Comparison of ENCODE assay signal across 25 cellular contexts in the genomic region with DNA sequence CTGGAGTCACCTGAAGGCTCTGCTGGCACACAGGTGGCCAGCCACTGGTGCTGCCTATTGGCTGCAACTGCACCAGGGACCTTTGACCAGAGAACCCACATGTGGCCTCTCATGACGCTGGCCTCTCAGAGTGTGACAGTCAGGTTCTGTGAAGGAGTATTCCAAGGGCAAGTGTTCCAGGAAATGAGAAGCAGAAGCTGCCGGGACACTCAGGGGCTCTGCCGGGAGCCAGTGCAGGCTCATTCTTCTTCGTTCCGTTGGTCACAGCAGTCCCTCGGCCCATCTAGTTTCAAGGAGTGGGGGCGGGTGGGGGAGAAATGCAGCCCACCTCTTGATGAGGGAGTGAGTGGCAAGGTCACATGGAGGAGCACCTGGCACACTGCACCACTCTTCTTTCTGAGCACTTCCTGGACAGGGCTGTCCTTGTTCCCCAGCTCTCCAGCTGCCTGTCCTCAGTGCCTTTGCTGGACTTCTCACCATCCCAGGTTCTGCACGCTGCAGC.
A peak's percentile ranks its signal among the peaks of the same experiment; 100 is the strongest.
DNase-seq lines count a peak whose midpoint lies in the region; FAIRE-seq and TF ChIP-seq lines count a peak whose summit lies in the region.
"Had no signal": no experiment of that assay in that cellular context is flagged by ENCODE, and none has a peak within 500 bp of the region (broad histone marks: within the 10 kb centered on the region; RNA-seq: fewer than 3 reads in every experiment).

No MANE protein-coding gene starts in this region.

- peaks cover 0 to 12% (median 10%) of the 10 kb centered on the region in 4 experiments; a peak in 5 of 7 replicates for H3K4me1 ChIP-seq in H1 (replicated peaks in 1 of 4; ENCODE audit: control insufficient read depth in 3 of 4, insufficient read depth in 4 of 4, low read length in 3 of 4)
- no peaks in the 10 kb centered on the region for H3K4me1 ChIP-seq in mesenchymal stem cell (ENCODE audit: control insufficient read depth, insufficient read depth, low read depth, low read length)
- H3K4me1 ChIP-seq in thyroid gland: peaks cover 0 to 7% of the 10 kb centered on the region in 2 donors
- H3K4me1 ChIP-seq in osteoblast (ENCODE audit: insufficient read depth, low read length): no peaks in the 10 kb centered on the region
- H3K4me1 ChIP-seq: SJSA1 had no signal

- CTCF ChIA-PET in H1 (lab: Charles Lee; ENCODE audit: partially characterized antibody): interaction anchor here (0.6 to 1.2 kb wide), 2 partner anchors 11 to 354 kb away, joined by 3 read pairs; no protein-coding TSS in a partner anchor

- FAIRE-seq in H1 (lab: Jason Lieb, UNC): no peak
- FAIRE-seq: frontal cortex, RCC 7860 had no signal

- H3K4me3 ChIP-seq in H1 (ENCODE audit: extremely low read depth in 1 of 4, insufficient read depth in 2 of 4, low read depth in 3 of 4, low read length in 4 of 4) (no peak overlapping the region), mesenchymal stem cell (ENCODE audit: insufficient read depth in 1 of 2, low read depth in 1 of 2, low read length in 2 of 2) (no peak overlapping the region), thyroid gland (replicated peaks in 1 of 3) (no peak overlapping the region), osteoblast (ENCODE audit: insufficient read depth, low read length) (no peak overlapping the region)
- H3K4me3 ChIP-seq: esophagus squamous epithelium, sigmoid colon, SJSA1 had no signal

- H3K4me3 Mint-ChIP-seq in activated naive CD8-positive, alpha-beta T cell treated with anti-CD3 and anti-CD28 coated beads for 36 hours: no peak overlapping the region
- H3K4me3 Mint-ChIP-seq: activated T-cell treated with anti-CD3 and anti-CD28 coated beads, Interleukin-2, amount 50 U/mL, for 72 hours; CD8-positive, alpha-beta memory T cell; naive thymus-derived CD4-positive, alpha-beta T cell had no signal

- no peaks in the 10 kb centered on the region for H3K4me1 Mint-ChIP-seq in activated naive CD8-positive, alpha-beta T cell treated with anti-CD3 and anti-CD28 coated beads for 36 hours
- H3K4me1 Mint-ChIP-seq: CD8-positive, alpha-beta memory T cell had no signal

- no peak overlapping the region for H3K9ac ChIP-seq in H1 (replicated peaks in 1 of 4; ENCODE audit: extremely low read depth in 1 of 4, low read depth in 3 of 4, low read length in 3 of 4)
- H3K9ac ChIP-seq in mesenchymal stem cell (ENCODE audit: low read length): no peak overlapping the region

- TF ChIP-seq RAD21 in H1 (IDR thresholded peaks at IDR 0.05 in 1 of 2, conservative IDR thresholded peaks at IDR 0.05 in 1 of 2; ENCODE audit: low read depth in 2 of 2, low read length in 2 of 2): no peak

- H2BK12ac ChIP-seq in H1 (ENCODE audit: low read depth, low read length): peak overlapping the region; percentile 46; the same call in 1 of the 2 replicates
- H2BK12ac ChIP-seq in mesenchymal stem cell (ENCODE audit: low read length in 2 of 2): peak overlapping the region; percentile 45 to 60

- no peak overlapping the region for H3K56ac ChIP-seq in H1 (replicated peaks; ENCODE audit: insufficient read length, low read depth, low read length)

- WGBS in H1 (ENCODE audit: extremely low coverage in 1 of 2, insufficient coverage in 1 of 2, insufficient read length in 1 of 2, insufficient replicate concordance in 2 of 2, low coverage in 1 of 2, low lambda C conversion rate in 2 of 2, missing lambda C conversion rate in 1 of 2), 2 experiments: 90% methylated on average over 8 of the region's 8 CpGs; no CpG with 5 or more reads in 1 of the 2 experiments
- WGBS in mesenchymal stem cell: 75% methylated on average over 8 of the region's 8 CpGs
- 44 to 45% methylated on average over 6 to 8 of the region's 8 CpGs for WGBS in thyroid gland, 2 donors

- no peak overlapping the region for H2BK120ac ChIP-seq in H1 (replicated peaks; ENCODE audit: low read depth, low read length)
- no peak overlapping the region for H2BK120ac ChIP-seq in mesenchymal stem cell (ENCODE audit: low read depth, low read length)

- TF ChIP-seq POLR2A in H1 (IDR thresholded peaks at IDR 0.05; ENCODE audit: control extremely low read depth in 1 of 2, low read depth in 2 of 2, low read length in 2 of 2) (no peak), thyroid gland (IDR thresholded peaks at IDR 0.05) (no peak)

- H4K20me1 ChIP-seq in H1 (replicated peaks in 1 of 2; ENCODE audit: control insufficient read depth in 1 of 2, insufficient read depth in 2 of 2, low read length in 2 of 2) (no peaks in the 10 kb centered on the region), osteoblast (ENCODE audit: insufficient read depth, low read length) (no peaks in the 10 kb centered on the region)

- H3K79me1 ChIP-seq in H1 (ENCODE audit: low read depth, low read length) (no peaks in the 10 kb centered on the region), mesenchymal stem cell (replicated peaks; ENCODE audit: low read length, poor library complexity, severe bottlenecking) (no peaks in the 10 kb centered on the region)

- H2BK5ac ChIP-seq in H1 (ENCODE audit: low read depth, low read length) (no peak overlapping the region), mesenchymal stem cell (ENCODE audit: low read depth, low read length, poor library complexity, severe bottlenecking) (no peak overlapping the region)

- POLR2A ChIA-PET in H1 (lab: Charles Lee; ENCODE audit: partially characterized antibody): interaction anchor here (1.5 kb wide), 1 partner anchor 10 kb away, joined by 4 read pairs; no protein-coding TSS in a partner anchor

- no peak for TF ChIP-seq CTCF in H1 (IDR thresholded peaks at IDR 0.05; ENCODE audit: control extremely low read depth in 1 of 3, insufficient read depth in 1 of 3, low read depth in 1 of 3, low read length in 3 of 3)
- no peak for TF ChIP-seq CTCF in thyroid gland (IDR thresholded peaks at IDR 0.05)
- TF ChIP-seq CTCF in osteoblast (IDR thresholded peaks at IDR 0.05; ENCODE audit: extremely low read depth, low read depth, low read length): no peak

- H2BK15ac ChIP-seq in H1 (ENCODE audit: low read length): no peak overlapping the region
- H2BK15ac ChIP-seq in mesenchymal stem cell (ENCODE audit: low read depth, poor library complexity, severe bottlenecking): no peak overlapping the region

- intact Hi-C loops in thyroid gland (cut with DNase I): no loop called here

- no peak overlapping the region for H3K27ac Mint-ChIP-seq in activated naive CD8-positive, alpha-beta T cell treated with anti-CD3 and anti-CD28 coated beads for 36 hours
- H3K27ac Mint-ChIP-seq: activated T-cell treated with anti-CD3 and anti-CD28 coated beads, Interleukin-2, amount 50 U/mL, for 72 hours had no signal

- no peak overlapping the region for H2AK5ac ChIP-seq in H1 (ENCODE audit: low read depth, low read length)
- no peak overlapping the region for H2AK5ac ChIP-seq in mesenchymal stem cell (ENCODE audit: low read length, severe bottlenecking)

- DNase-seq in activated CD8-positive, alpha-beta memory T cell treated with anti-CD3 and anti-CD28 coated beads for 24 hours: peak; percentile 28
- no peak for DNase-seq in activated CD8-positive, alpha-beta memory T cell treated with anti-CD3 and anti-CD28 coated beads, Interleukin-2, amount 50 U/mL, for 4 hours
- no peak for DNase-seq in H1 (ENCODE audit: low read depth in 1 of 2, low spot score in 2 of 2)
- DNase-seq in mesenchymal stem cell: no peak
- peak; percentile 46 to 52 for DNase-seq in thyroid gland
- DNase-seq in COR-L47 (lab: John Stamatoyannopoulos, UW): no peak
- no peak for DNase-seq in osteoblast (ENCODE audit: insufficient read length, low spot score, missing footprints)
- DNase-seq in activated naive CD8-positive, alpha-beta T cell treated with anti-CD3 and anti-CD28 coated beads for 36 hours: no peak
- DNase-seq: activated CD4-positive, CD25-positive, alpha-beta regulatory T cell treated with anti-CD3 and anti-CD28 coated beads, Interleukin-2, amount 50 U/mL, for 72 hours; activated naive CD4-positive, alpha-beta T cell treated with Interleukin-2 at 50 U/mL for 16 hours; activated T-cell treated with anti-CD3 and anti-CD28 coated beads, Interleukin-2, amount 50 U/mL, for 72 hours; CD8-positive, alpha-beta memory T cell; DMS79 treated with DMSO at 0.1 percent for 48 hours; esophagus squamous epithelium; GOT3; hypothalamus; mesendoderm; MV-4-11; naive thymus-derived CD4-positive, alpha-beta T cell; NCI-H2171; NCI-H526; sigmoid colon had no signal

- H4K8ac ChIP-seq in H1 (ENCODE audit: extremely low read depth, insufficient read depth, low read length): no peak overlapping the region
- H4K8ac ChIP-seq in mesenchymal stem cell (ENCODE audit: low read length): no peak overlapping the region

- no peak for TF ChIP-seq EP300 in H1 (IDR thresholded peaks at IDR 0.05; ENCODE audit: borderline replicate concordance in 1 of 2, low read depth in 2 of 2, low read length in 2 of 2)

- no peaks in the 10 kb centered on the region for H3K36me3 Mint-ChIP-seq in activated naive CD8-positive, alpha-beta T cell treated with anti-CD3 and anti-CD28 coated beads for 36 hours
- H3K36me3 Mint-ChIP-seq: naive thymus-derived CD4-positive, alpha-beta T cell had no signal

- no peak overlapping the region for H4K5ac ChIP-seq in H1 (ENCODE audit: insufficient read length, low read depth, low read length)

- H3K27me3 Mint-ChIP-seq in activated naive CD8-positive, alpha-beta T cell treated with anti-CD3 and anti-CD28 coated beads for 36 hours: no peaks in the 10 kb centered on the region

- H3K9me3 ChIP-seq in H1 (ENCODE audit: insufficient read depth in 2 of 2, low read depth in 1 of 2, low read length in 1 of 2) (no peaks in the 10 kb centered on the region), mesenchymal stem cell (ENCODE audit: control insufficient read depth, low read length) (no peaks in the 10 kb centered on the region), thyroid gland (no peaks in the 10 kb centered on the region), osteoblast (ENCODE audit: low read depth, low read length) (no peaks in the 10 kb centered on the region)
- H3K9me3 ChIP-seq: esophagus squamous epithelium, sigmoid colon, SJSA1 had no signal

- H3K36me3 ChIP-seq in H1 (ENCODE audit: control insufficient read depth in 2 of 4, insufficient read depth in 4 of 4, low read length in 3 of 4) (no peaks in the 10 kb centered on the region), mesenchymal stem cell (ENCODE audit: control insufficient read depth in 1 of 2, insufficient read depth in 2 of 2, low read depth in 1 of 2, low read length in 2 of 2) (no peaks in the 10 kb centered on the region), thyroid gland (no peaks in the 10 kb centered on the region), osteoblast (ENCODE audit: insufficient read depth, low read length) (no peaks in the 10 kb centered on the region)
- H3K36me3 ChIP-seq: esophagus squamous epithelium, sigmoid colon, SJSA1 had no signal

- H3K27ac ChIP-seq in H1 (ENCODE audit: low read depth, low read length) (no peak overlapping the region), mesenchymal stem cell (ENCODE audit: low read length, poor library complexity, severe bottlenecking) (no peak overlapping the region), thyroid gland (no peak overlapping the region), osteoblast (ENCODE audit: low read depth, low read length) (no peak overlapping the region)
- H3K27ac ChIP-seq: esophagus squamous epithelium, sigmoid colon, SJSA1 had no signal

- peaks cover 0 to 3% (median 0%) of the 10 kb centered on the region in 4 experiments; a peak in 1 of 7 replicates for H3K27me3 ChIP-seq in H1 (replicated peaks in 1 of 4; ENCODE audit: control insufficient read depth in 3 of 4, extremely low read depth in 1 of 4, insufficient read depth in 3 of 4, low read length in 3 of 4)
- H3K27me3 ChIP-seq in mesenchymal stem cell (ENCODE audit: control insufficient read depth in 1 of 2, insufficient read depth in 1 of 2, low read length in 2 of 2): peaks cover 0 to 13% of the 10 kb centered on the region in 2 experiments
- no peaks in the 10 kb centered on the region for H3K27me3 ChIP-seq in thyroid gland
- H3K27me3 ChIP-seq in osteoblast (ENCODE audit: insufficient read depth, low read length): no peaks in the 10 kb centered on the region
- H3K27me3 ChIP-seq: esophagus squamous epithelium, sigmoid colon, SJSA1 had no signal

- no peak overlapping the region for H3K18ac ChIP-seq in H1 (ENCODE audit: extremely low read depth, low read length)
- H3K18ac ChIP-seq in mesenchymal stem cell (ENCODE audit: low read depth in 1 of 2, low read length in 2 of 2): peak overlapping the region; percentile 16 to 30

- H2BK20ac ChIP-seq in H1 (ENCODE audit: low read length): no peak overlapping the region; the same call in 1 of the 2 replicates

- H3K4me2 ChIP-seq in H1 (ENCODE audit: insufficient read depth in 1 of 2, low read depth in 2 of 2, low read length in 2 of 2) (no peak overlapping the region), mesenchymal stem cell (ENCODE audit: low read length, poor library complexity, severe bottlenecking) (no peak overlapping the region), osteoblast (ENCODE audit: insufficient read depth, low read length) (no peak overlapping the region)

- no peak overlapping the region for H3K4ac ChIP-seq in H1 (replicated peaks; ENCODE audit: insufficient read length, low read depth, low read length)
- no peak overlapping the region for H3K4ac ChIP-seq in mesenchymal stem cell (ENCODE audit: low read depth in 1 of 2, low read length in 2 of 2)

- H2AFZ ChIP-seq in H1 (ENCODE audit: low read length) (no peak overlapping the region), mesenchymal stem cell (ENCODE audit: low read depth, low read length) (no peak overlapping the region), osteoblast (ENCODE audit: low read length) (no peak overlapping the region)

- H3K14ac ChIP-seq in H1 (ENCODE audit: insufficient read length): no peak overlapping the region
- no peak overlapping the region for H3K14ac ChIP-seq in mesenchymal stem cell (ENCODE audit: low read length in 2 of 2)

- H3K9me3 Mint-ChIP-seq in activated naive CD8-positive, alpha-beta T cell treated with anti-CD3 and anti-CD28 coated beads for 36 hours: no peaks in the 10 kb centered on the region
- H3K9me3 Mint-ChIP-seq: CD8-positive, alpha-beta memory T cell had no signal

- H3K79me2 ChIP-seq in H1 (ENCODE audit: control insufficient read depth in 1 of 2, insufficient read depth in 2 of 2, low read length in 2 of 2) (no peaks in the 10 kb centered on the region), osteoblast (ENCODE audit: insufficient read depth, low read length) (no peaks in the 10 kb centered on the region)

- no peak overlapping the region for H3K23ac ChIP-seq in H1 (ENCODE audit: insufficient read length)
- no peak overlapping the region for H3K23ac ChIP-seq in mesenchymal stem cell (ENCODE audit: low read length in 2 of 2)

- no peaks in the 10 kb centered on the region for H3K23me2 ChIP-seq in H1 (ENCODE audit: low read depth, low read length)

- H4K91ac ChIP-seq in H1 (replicated peaks; ENCODE audit: insufficient read length, low read length) (no peak overlapping the region), mesenchymal stem cell (ENCODE audit: low read length) (no peak overlapping the region)

Comparison
In these comparisons a context has a peak if more than half of its experiments do, and no peak if none do; other contexts are left out.
1. DNase-seq: peak in activated CD8-positive, alpha-beta memory T cell treated with anti-CD3 and anti-CD28 coated beads for 24 hours (single experiment) and thyroid gland (2 of 2); none in activated CD8-positive, alpha-beta memory T cell treated with anti-CD3 and anti-CD28 coated beads, Interleukin-2, amount 50 U/mL, for 4 hours (single experiment), H1 (0 of 2), mesenchymal stem cell (single experiment), COR-L47 (single experiment), osteoblast (single experiment) and activated naive CD8-positive, alpha-beta T cell treated with anti-CD3 and anti-CD28 coated beads for 36 hours (single experiment).